ENCODE assay signal across 9 cellular contexts in genomic region chr6:169070506-169071176, GRCh38.
DNase-seq lines count a peak whose midpoint lies in the region; ATAC-seq and TF ChIP-seq lines count a peak whose summit lies in the region.
"Had no signal": no experiment of that assay in that cellular context is flagged by ENCODE, and none has a peak within 500 bp of the region (broad histone marks: within the 10 kb centered on the region; RNA-seq: fewer than 3 reads in every experiment).

No MANE protein-coding gene starts in this region.

- no peaks in the 10 kb centered on the region for H4K20me1 ChIP-seq in PC-3 (ENCODE audit: low read length)

- H3K9me2 ChIP-seq in PC-3 (replicated peaks; ENCODE audit: low read length): no peaks in the 10 kb centered on the region

- no peak; the same call in 1 of the 2 replicates for TF ChIP-seq CTCF in PC-3 (conservative IDR thresholded peaks at IDR 0.05; ENCODE audit: low read depth, low read length)

- intact Hi-C loops in PC-3 (cut with micrococcal nuclease): no loop called here

- ATAC-seq in PC-3 (peak; percentile 94), GM18498 (IDR thresholded peaks at IDR 0.05; ENCODE audit: unreplicated experiment) (no peak), HG02623 (IDR thresholded peaks at IDR 0.05; ENCODE audit: unreplicated experiment) (no peak)

- 0 out of 2 replicates have a peak overlapping the region, but pooled peaks have one; percentile 47 for H2AFZ ChIP-seq in PC-3 (ENCODE audit: low read length)

- H3K4me1 ChIP-seq in PC-3 (ENCODE audit: insufficient read depth, low read length): peaks cover 20% of the 10 kb centered on the region

- H3K79me2 ChIP-seq in PC-3 (ENCODE audit: low read length): no peaks in the 10 kb centered on the region

- CTCF ChIA-PET in PC-3 (lab: Charles Lee): interaction anchor here (0.6 kb wide), 1 partner anchor 584 kb away, joined by 4 read pairs; no protein-coding TSS in a partner anchor

- H3K36me3 ChIP-seq in PC-3 (ENCODE audit: low read depth, low read length): no peaks in the 10 kb centered on the region

- no peaks in the 10 kb centered on the region for H3K27me3 ChIP-seq in PC-3 (ENCODE audit: low read length)

- POLR2A ChIA-PET in PC-3 (lab: Charles Lee; ENCODE audit: unreplicated experiment): no interaction called here

- H3F3A ChIP-seq in PC-3 (ENCODE audit: low read length, unreplicated experiment): no peaks in the 10 kb centered on the region

- peak overlapping the region; percentile 93 for H3K27ac ChIP-seq in PC-3 (ENCODE audit: low read length)

- no TSS peak for BruUV-seq in PC-3 (replicated peaks; lab: Mats Ljungman, UMichigan)

- peak overlapping the region; percentile 69 for H3K4me2 ChIP-seq in PC-3 (ENCODE audit: low read length)

- H3K9me3 ChIP-seq in PC-3 (ENCODE audit: low read length): no peaks in the 10 kb centered on the region

- H3K4me3 ChIP-seq in PC-3 (ENCODE audit: low read length): peak overlapping the region; percentile 6; the same call in 1 of the 2 replicates

- peak; percentile 96 for DNase-seq in AG20443 (ENCODE audit: low spot score)
- peak; percentile 93 for DNase-seq in PC-3
- peak; percentile 99 for DNase-seq in fibroblast of gingiva (ENCODE audit: low read depth)
- DNase-seq in non-pigmented ciliary epithelial cell (ENCODE audit: low read depth): peak; percentile 98
- no peak for DNase-seq in NCI-H2196 (lab: John Stamatoyannopoulos, UW; ENCODE audit: unreplicated experiment)
- DNase-seq in HUDEP-2 (lab: John Stamatoyannopoulos, UW; ENCODE audit: unreplicated experiment in 76 of 76): no peak
- DNase-seq: midbrain had no signal

- H3K9ac ChIP-seq in PC-3 (ENCODE audit: low read length): peak overlapping the region; percentile 66

Comparison
In these comparisons a context has a peak if more than half of its experiments do, and no peak if none do; other contexts are left out.
1. DNase-seq: peak in AG20443 (single experiment), PC-3 (single experiment), fibroblast of gingiva (single experiment) and non-pigmented ciliary epithelial cell (single experiment); none in NCI-H2196 (single experiment) and HUDEP-2 (0 of 76).